Comparison of ENCODE assay signal across 9 cellular contexts in the genomic region with DNA sequence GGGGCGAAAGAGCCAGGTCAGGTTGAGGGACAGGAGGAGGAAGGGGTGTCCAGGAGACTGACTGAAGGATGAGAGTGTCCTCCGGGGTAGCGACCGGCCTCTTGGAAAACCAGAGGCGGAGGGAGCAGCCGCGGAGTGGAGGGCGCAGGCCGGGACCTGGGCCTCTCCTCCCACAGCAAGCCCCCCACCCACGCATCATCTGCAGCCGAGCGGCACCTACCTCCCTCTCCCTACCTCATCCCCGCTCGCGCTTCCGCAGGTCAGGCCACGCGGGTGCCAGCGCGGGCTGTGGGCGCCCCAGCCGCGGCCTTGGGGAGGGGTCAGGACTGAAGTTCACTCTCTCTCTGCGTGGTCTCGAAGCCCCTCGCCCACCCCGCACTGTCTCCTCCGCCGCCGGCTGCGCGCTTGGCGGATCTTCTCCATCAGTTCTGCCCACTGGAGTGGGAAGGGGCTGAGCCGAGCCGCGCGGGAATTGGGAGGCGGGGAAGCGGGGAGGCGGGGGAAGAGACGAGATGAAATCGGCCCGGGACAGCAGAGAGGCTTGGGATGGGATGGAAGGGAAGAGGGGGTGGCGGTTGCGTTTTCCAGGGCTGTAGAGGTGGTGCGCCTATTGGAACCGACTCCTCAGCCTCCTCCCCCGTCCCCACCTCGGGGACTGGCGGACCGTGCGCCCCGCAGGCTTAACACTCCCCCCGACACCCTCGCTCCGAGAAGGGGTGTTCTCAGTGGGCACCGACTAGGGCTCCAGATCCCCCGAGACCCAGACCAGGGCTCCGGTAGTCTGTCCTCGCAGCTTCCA. TPM values are rescaled to one million over a fixed set of nuclear protein-coding genes. Genes with fewer than 3 reads are reported as not detected.
A peak's percentile ranks its signal among the peaks of the same experiment; 100 is the strongest.
DNase-seq lines count a peak whose midpoint lies in the region; ATAC-seq, FAIRE-seq and TF ChIP-seq lines count a peak whose summit lies in the region.
"Had no signal": no experiment of that assay in that cellular context is flagged by ENCODE, and none has a peak within 500 bp of the region (broad histone marks: within the 10 kb centered on the region; RNA-seq: fewer than 3 reads in every experiment).

No MANE protein-coding gene starts in this region.

- H3K27ac ChIP-seq in KOPT-K1 (ENCODE audit: low read depth, low read length, poor library complexity, severe bottlenecking): peak overlapping the region; percentile 31
- H3K27ac ChIP-seq in breast epithelium: peak overlapping the region in 1 of 2 donors; percentile 40
- no peak overlapping the region for H3K27ac ChIP-seq in kidney (ENCODE audit: low read depth in 2 of 2, low read length in 2 of 2)

- no peak for TF ChIP-seq POLR2A in breast epithelium (IDR thresholded peaks at IDR 0.05)

- peak overlapping the region; percentile 73 for H3K27ac Mint-ChIP-seq in stimulated activated memory B cell treated with anti-CD40 and anti-IgM and Interleukin-4, amounts not matched to agents 10 μg/mL and 1 μg/mL and 100 μg/mL, for 72 hours

- H3K9me3 ChIP-seq in KOPT-K1 (ENCODE audit: insufficient read depth, low read length, poor library complexity, severe bottlenecking) (no peaks in the 10 kb centered on the region), breast epithelium (no peaks in the 10 kb centered on the region), kidney (ENCODE audit: control insufficient read depth in 1 of 2, low read length in 2 of 2) (no peaks in the 10 kb centered on the region)

- peak overlapping the region; percentile 9 to 61 (median 54) for H3K4me3 ChIP-seq in breast epithelium
- H3K4me3 ChIP-seq in kidney (ENCODE audit: low read length in 2 of 2): no peak overlapping the region

- no peaks in the 10 kb centered on the region for H3K36me3 Mint-ChIP-seq in stimulated activated memory B cell treated with anti-CD40 and anti-IgM and Interleukin-4, amounts not matched to agents 10 μg/mL and 1 μg/mL and 100 μg/mL, for 72 hours

- no peak for FAIRE-seq in kidney (lab: Jason Lieb, UNC)
- FAIRE-seq: endometrium had no signal

- no peak overlapping the region for H3K9ac ChIP-seq in kidney (ENCODE audit: low read length in 2 of 2)

- H3K4me1 ChIP-seq in breast epithelium: peaks cover 0 to 6% of the 10 kb centered on the region in 2 donors
- H3K4me1 ChIP-seq in kidney (ENCODE audit: control insufficient read depth in 1 of 2, insufficient read depth in 1 of 2, low read depth in 1 of 2, low read length in 2 of 2): no peaks in the 10 kb centered on the region

- intact Hi-C loops in breast epithelium (cut with DNase I; ENCODE audit: low total_unique reads) (no loop called here), kidney (cut with DNase I) (no loop called here)

- H3K27me3 Mint-ChIP-seq in stimulated activated memory B cell treated with anti-CD40 and anti-IgM and Interleukin-4, amounts not matched to agents 10 μg/mL and 1 μg/mL and 100 μg/mL, for 72 hours: peaks cover 16% of the 10 kb centered on the region

- no peak for TF ChIP-seq CTCF in breast epithelium (IDR thresholded peaks at IDR 0.05)
- no peak for TF ChIP-seq CTCF in kidney (IDR thresholded peaks at IDR 0.05; ENCODE audit: borderline replicate concordance, extremely low read depth, insufficient read depth)

- H3K36me3 ChIP-seq in KOPT-K1 (ENCODE audit: insufficient read depth, low read length) (no peaks in the 10 kb centered on the region), breast epithelium (no peaks in the 10 kb centered on the region), kidney (ENCODE audit: control insufficient read depth in 1 of 2, insufficient read depth in 2 of 2, low read length in 2 of 2) (no peaks in the 10 kb centered on the region)

- peak; percentile 8 for ATAC-seq in stimulated activated memory B cell treated with anti-CD40 and anti-IgM and Interleukin-4, amounts not matched to agents 10 μg/mL and 1 μg/mL and 100 μg/mL, for 72 hours
- no peak for ATAC-seq in GM19023 (IDR thresholded peaks at IDR 0.05; ENCODE audit: unreplicated experiment)

- peaks cover 0 to 36% of the 10 kb centered on the region in 2 donors for H3K27me3 ChIP-seq in breast epithelium

- H3K9me3 Mint-ChIP-seq in stimulated activated memory B cell treated with anti-CD40 and anti-IgM and Interleukin-4, amounts not matched to agents 10 μg/mL and 1 μg/mL and 100 μg/mL, for 72 hours: no peaks in the 10 kb centered on the region

- H3K4me3 Mint-ChIP-seq in stimulated activated memory B cell treated with anti-CD40 and anti-IgM and Interleukin-4, amounts not matched to agents 10 μg/mL and 1 μg/mL and 100 μg/mL, for 72 hours: peak overlapping the region; percentile 78

- peaks cover 6% of the 10 kb centered on the region for H3K4me1 Mint-ChIP-seq in stimulated activated memory B cell treated with anti-CD40 and anti-IgM and Interleukin-4, amounts not matched to agents 10 μg/mL and 1 μg/mL and 100 μg/mL, for 72 hours

- DNase-seq in breast epithelium (ENCODE audit: low spot score in 2 of 2) (no peak), kidney (peak; percentile 63), amniotic stem cell (lab: John Stamatoyannopoulos, UW) (no peak), SKM-1 treated with dmso at 0.1 percent for 144 hours (lab: John Stamatoyannopoulos, UW; ENCODE audit: unreplicated experiment) (no peak), COLO668 (lab: John Stamatoyannopoulos, UW; ENCODE audit: unreplicated experiment) (no peak)

RNA-seq across cellular contexts. Expression of a gene that starts 1.8 kb away (rescaled TPM):
- 1 to 10 TPM in 2 of 3 donors, under 1 TPM in 1; 0.64 to 8.6 (median 2.0) TPM for total RNA-seq in breast epithelium
- 5.6 TPM for total RNA-seq in kidney
- polyA plus RNA-seq in kidney (ENCODE audit: insufficient read depth, low read depth, low replicate concordance): 0.41 TPM

Comparison
In these comparisons a context has a peak if more than half of its experiments do, and no peak if none do; other contexts are left out.
1. H3K4me3 ChIP-seq: peak in breast epithelium (3 of 3); none in kidney (0 of 2).